ENCODE assay signal across 8 cellular contexts in genomic region chr9:127943746-127944145, GRCh38. TPM values are rescaled to one million over a fixed set of nuclear protein-coding genes. Genes with fewer than 3 reads are reported as not detected.
A peak's percentile ranks its signal among the peaks of the same experiment; 100 is the strongest.
DNase-seq lines count a peak whose midpoint lies in the region; ATAC-seq and TF ChIP-seq lines count a peak whose summit lies in the region.

No MANE protein-coding gene starts in this region.

- 42% methylated on average over 13 of the region's 13 CpGs for WGBS in thymus

- H3K4me1 ChIP-seq in RWPE2 (ENCODE audit: insufficient read depth, poor library complexity, severe bottlenecking) (no peaks in the 10 kb centered on the region), thymus (ENCODE audit: control insufficient read depth, insufficient read depth, low read length) (no peaks in the 10 kb centered on the region)

- no peak overlapping the region for H3K4me3 ChIP-seq in RWPE2 (ENCODE audit: severe bottlenecking)
- no peak overlapping the region for H3K4me3 ChIP-seq in foreskin fibroblast (ENCODE audit: low read depth in 1 of 2, low read length in 2 of 2)
- no peak overlapping the region for H3K4me3 ChIP-seq in thymus (ENCODE audit: low read length)

- DNase-seq in NK-92 treated with Interleukin-12 subunit alpha and Interleukin-12 subunit beta, amount 100 ng/mL, for 24 hours (lab: John Stamatoyannopoulos, UW) = peak; percentile 31
- DNase-seq in NK-92 (lab: John Stamatoyannopoulos, UW; ENCODE audit: unreplicated experiment) (no peak), Kasumi-1 (lab: John Stamatoyannopoulos, UW) (peak; percentile 80 to 84), RWPE2 (ENCODE audit: low spot score) (no peak), foreskin fibroblast (peak; percentile 70 to 91), occipital lobe (lab: John Stamatoyannopoulos, UW) (peak; percentile 79)
- peak; percentile 91 for DNase-seq in activated effector memory CD4-positive, alpha-beta T cell treated with anti-CD3 and anti-CD28 coated beads, Interleukin-2, amount 50 U/mL, for 16 hours

- TF ChIP-seq CTCF in RWPE2 (IDR thresholded peaks at IDR 0.05; ENCODE audit: poor library complexity, severe bottlenecking) (peak; percentile 80), foreskin fibroblast (IDR thresholded peaks at IDR 0.05; ENCODE audit: low read depth, low read length) (peak; percentile 93)

- H3K9me3 ChIP-seq in RWPE2 (ENCODE audit: severe bottlenecking) (no peaks in the 10 kb centered on the region), thymus (ENCODE audit: control insufficient read depth) (no peaks in the 10 kb centered on the region)

- H3K27ac ChIP-seq in RWPE2 (ENCODE audit: poor library complexity, severe bottlenecking) = no peak overlapping the region
- peak overlapping the region; percentile 31 for H3K27ac ChIP-seq in thymus (ENCODE audit: low read depth)

- H3K27me3 ChIP-seq in RWPE2 (ENCODE audit: insufficient read depth, poor library complexity, severe bottlenecking) = no peaks in the 10 kb centered on the region
- no peaks in the 10 kb centered on the region for H3K27me3 ChIP-seq in thymus (ENCODE audit: control insufficient read depth, insufficient read depth)

- peak; percentile 82 for ATAC-seq in RWPE2 (ENCODE audit: low read depth)

- H3K36me3 ChIP-seq in RWPE2 (ENCODE audit: low read depth) (no peaks in the 10 kb centered on the region; the same call in 1 of the 2 replicates), thymus (ENCODE audit: control insufficient read depth, insufficient read depth) (peaks cover 80% of the 10 kb centered on the region)

RNA-seq across cellular contexts. Expression of gene DPM2, which starts 6.1 kb away (rescaled TPM):
- 11.4 TPM for total RNA-seq in occipital lobe
- polyA plus RNA-seq in thymus = 32.8 TPM

RNA-seq across cellular contexts. Expression of gene PIP5KL1, which starts 13.2 kb away (rescaled TPM):
- total RNA-seq in occipital lobe = 1.4 TPM
- polyA plus RNA-seq in thymus = 1.2 TPM

RNA-seq across cellular contexts. Expression of gene ST6GALNAC4, which starts 26.9 kb away (rescaled TPM):
- total RNA-seq in occipital lobe = 10.5 TPM
- 12.8 TPM for polyA plus RNA-seq in thymus

RNA-seq across cellular contexts. Expression of gene EEIG1, which starts 37.0 kb away (rescaled TPM):
- 2.7 TPM for total RNA-seq in occipital lobe
- polyA plus RNA-seq in thymus = 51.4 TPM

RNA-seq across cellular contexts. Expression of gene ST6GALNAC6, which starts 44.3 kb away (rescaled TPM):
- total RNA-seq in occipital lobe = 31.8 TPM
- polyA plus RNA-seq in thymus = 42.8 TPM

Comparison
In these comparisons a context has a peak if more than half of its experiments do, and no peak if none do; other contexts are left out.
1. DNase-seq: peak in NK-92 treated with Interleukin-12 subunit alpha and Interleukin-12 subunit beta, amount 100 ng/mL, for 24 hours (single experiment), Kasumi-1 (2 of 2), activated effector memory CD4-positive, alpha-beta T cell treated with anti-CD3 and anti-CD28 coated beads, Interleukin-2, amount 50 U/mL, for 16 hours (single experiment), foreskin fibroblast (2 of 2) and occipital lobe (single experiment); none in NK-92 (single experiment) and RWPE2 (single experiment).